15 cellular contexts compared by ENCODE assay signal in genomic region chr12:56591961-56592360, GRCh38. TPM values are rescaled to one million over a fixed set of nuclear protein-coding genes. Genes with fewer than 3 reads are reported as not detected.
DNase-seq lines count a peak whose midpoint lies in the region; ATAC-seq and TF ChIP-seq lines count a peak whose summit lies in the region.
"Had no signal": no experiment of that assay in that cellular context is flagged by ENCODE, and none has a peak within 500 bp of the region (broad histone marks: within the 10 kb centered on the region; RNA-seq: fewer than 3 reads in every experiment).

No MANE protein-coding gene starts in this region.

- H3K27ac Mint-ChIP-seq in activated naive CD4-positive, alpha-beta T cell treated with anti-CD3 and anti-CD28 coated beads, Interleukin-2, amount 10 ng/mL, durations not matched to agents 7 days and 5 days: peak overlapping the region; percentile 56
- H3K27ac Mint-ChIP-seq in activated B cell treated with CpG ODN at 0.5 μM for 24 hours: peak overlapping the region; percentile 20
- H3K27ac Mint-ChIP-seq: activated CD4-positive, alpha-beta T cell treated with anti-CD3 and anti-CD28 coated beads, Interleukin-2, amount 10 ng/mL, durations not matched to agents 24 days and 14 days; dendritic cell treated with granulocyte-macrophage colony-stimulating factor and Interleukin-4, amounts not matched to agents 40 ng/mL and 50 ng/mL, for 4 days had no signal

- in situ Hi-C loops in gastrocnemius medialis (cut with MboI; ENCODE audit: low sequenced_read_pairs in 4 of 4): no loop called here

- no peak for DNase-seq in activated naive CD4-positive, alpha-beta T cell treated with anti-CD3 and anti-CD28 coated beads, Interleukin-2, amount 10 ng/mL, durations not matched to agents 7 days and 5 days
- DNase-seq in activated naive CD4-positive, alpha-beta T cell treated with Interleukin-2 at 50 U/mL for 16 hours: no peak
- DNase-seq in activated B cell treated with CpG ODN at 0.5 μM for 24 hours (no peak), kidney glomerular epithelial cell (lab: John Stamatoyannopoulos, UW) (peak; percentile 27), thyroid gland (no peak), gastrocnemius medialis (no peak), cortex of kidney (lab: John Stamatoyannopoulos, UW) (no peak)
- no peak for DNase-seq in stimulated activated CD4-positive, alpha-beta T cell treated with anti-CD3 and anti-CD28 coated beads, Interleukin-2, amount 100 ng/mL, for 24 hours
- DNase-seq: activated CD4-positive, alpha-beta T cell treated with anti-CD3 and anti-CD28 coated beads, Interleukin-2, amount 10 ng/mL, durations not matched to agents 24 days and 14 days; naive thymus-derived CD8-positive, alpha-beta T cell; NCI-H2029 treated with DMSO at 0.1 percent for 48 hours; NCI-H82; stimulated activated CD8-positive, alpha-beta memory T cell treated with anti-CD3 and anti-CD28 coated beads, Interleukin-4, amount 100 ng/mL, for 48 hours had no signal

- POLR2A ChIA-PET in activated B cell treated with CpG ODN at 0.5 μM for 24 hours (lab: Charles Lee): no interaction called here

- H3K4me1 ChIP-seq in thyroid gland (peaks cover 12 to 35% of the 10 kb centered on the region in 2 donors), gastrocnemius medialis (no peaks in the 10 kb centered on the region)

- CTCF ChIA-PET in activated naive CD4-positive, alpha-beta T cell treated with anti-CD3 and anti-CD28 coated beads, Interleukin-2, amount 10 ng/mL, durations not matched to agents 7 days and 5 days (lab: Charles Lee): interaction anchor here (0.9 to 6.6 kb wide), 9 partner anchors 9 to 81 kb away, joined by 3 to 47 read pairs (median 15); no protein-coding TSS in a partner anchor
- CTCF ChIA-PET in activated B cell treated with CpG ODN at 0.5 μM for 24 hours (lab: Charles Lee): no interaction called here

- peaks cover 4% of the 10 kb centered on the region for H3K4me1 Mint-ChIP-seq in activated naive CD4-positive, alpha-beta T cell treated with anti-CD3 and anti-CD28 coated beads, Interleukin-2, amount 10 ng/mL, durations not matched to agents 7 days and 5 days
- H3K4me1 Mint-ChIP-seq in activated B cell treated with CpG ODN at 0.5 μM for 24 hours: peaks cover 2% of the 10 kb centered on the region

- H3K27ac ChIP-seq in thyroid gland (peak overlapping the region; percentile 43 to 81 (median 61)), gastrocnemius medialis (no peak overlapping the region)
- H3K27ac ChIP-seq: right atrium auricular region had no signal

- TF ChIP-seq CTCF in activated B cell treated with CpG ODN at 0.5 μM for 24 hours (IDR thresholded peaks at IDR 0.05) (no peak), thyroid gland (IDR thresholded peaks at IDR 0.05) (no peak), gastrocnemius medialis (IDR thresholded peaks at IDR 0.05 in 4 of 5, conservative IDR thresholded peaks at IDR 0.05 in 1 of 5) (no peak)

- H3K27me3 ChIP-seq in thyroid gland: no peaks in the 10 kb centered on the region
- H3K27me3 ChIP-seq in gastrocnemius medialis: no peaks in the 10 kb centered on the region
- H3K27me3 ChIP-seq: right atrium auricular region had no signal

- ATAC-seq in activated B cell treated with CpG ODN at 0.5 μM for 24 hours (ENCODE audit: low read depth) (no peak), gastrocnemius medialis (no peak)
- ATAC-seq: naive thymus-derived CD8-positive, alpha-beta T cell had no signal

- peak in 1 of 2 donors; percentile 9 for TF ChIP-seq POLR2A in thyroid gland (IDR thresholded peaks at IDR 0.05)
- no peak for TF ChIP-seq POLR2A in gastrocnemius medialis (IDR thresholded peaks at IDR 0.05)

- H3K9me3 ChIP-seq in thyroid gland (no peaks in the 10 kb centered on the region), gastrocnemius medialis (no peaks in the 10 kb centered on the region)
- H3K9me3 ChIP-seq: right atrium auricular region had no signal

- H3K36me3 ChIP-seq in thyroid gland (peaks cover 27 to 34% of the 10 kb centered on the region in 2 donors), gastrocnemius medialis (peaks cover 0 to 23% of the 10 kb centered on the region in 2 donors)

- H3K4me3 Mint-ChIP-seq in activated naive CD4-positive, alpha-beta T cell treated with anti-CD3 and anti-CD28 coated beads, Interleukin-2, amount 10 ng/mL, durations not matched to agents 7 days and 5 days: no peak overlapping the region
- no peak overlapping the region for H3K4me3 Mint-ChIP-seq in activated B cell treated with CpG ODN at 0.5 μM for 24 hours
- H3K4me3 Mint-ChIP-seq: activated CD4-positive, alpha-beta T cell treated with anti-CD3 and anti-CD28 coated beads, Interleukin-2, amount 10 ng/mL, durations not matched to agents 24 days and 14 days; dendritic cell treated with granulocyte-macrophage colony-stimulating factor and Interleukin-4, amounts not matched to agents 40 ng/mL and 50 ng/mL, for 4 days; naive thymus-derived CD8-positive, alpha-beta T cell had no signal

- H3K4me3 ChIP-seq in thyroid gland (replicated peaks in 1 of 3) (no peak overlapping the region), gastrocnemius medialis (no peak overlapping the region)
- H3K4me3 ChIP-seq: right atrium auricular region had no signal

- H3K9me3 Mint-ChIP-seq in activated naive CD4-positive, alpha-beta T cell treated with anti-CD3 and anti-CD28 coated beads, Interleukin-2, amount 10 ng/mL, durations not matched to agents 7 days and 5 days: no peaks in the 10 kb centered on the region
- H3K9me3 Mint-ChIP-seq in activated B cell treated with CpG ODN at 0.5 μM for 24 hours: no peaks in the 10 kb centered on the region
- H3K9me3 Mint-ChIP-seq: activated CD4-positive, alpha-beta T cell treated with anti-CD3 and anti-CD28 coated beads, Interleukin-2, amount 10 ng/mL, durations not matched to agents 24 days and 14 days; dendritic cell treated with granulocyte-macrophage colony-stimulating factor and Interleukin-4, amounts not matched to agents 40 ng/mL and 50 ng/mL, for 4 days; naive thymus-derived CD8-positive, alpha-beta T cell had no signal

- peaks cover 6% of the 10 kb centered on the region for H3K27me3 Mint-ChIP-seq in activated naive CD4-positive, alpha-beta T cell treated with anti-CD3 and anti-CD28 coated beads, Interleukin-2, amount 10 ng/mL, durations not matched to agents 7 days and 5 days
- H3K27me3 Mint-ChIP-seq in activated B cell treated with CpG ODN at 0.5 μM for 24 hours: no peaks in the 10 kb centered on the region
- H3K27me3 Mint-ChIP-seq: activated CD4-positive, alpha-beta T cell treated with anti-CD3 and anti-CD28 coated beads, Interleukin-2, amount 10 ng/mL, durations not matched to agents 24 days and 14 days; dendritic cell treated with granulocyte-macrophage colony-stimulating factor and Interleukin-4, amounts not matched to agents 40 ng/mL and 50 ng/mL, for 4 days; naive thymus-derived CD8-positive, alpha-beta T cell had no signal

- peaks cover 4% of the 10 kb centered on the region for H3K36me3 Mint-ChIP-seq in activated naive CD4-positive, alpha-beta T cell treated with anti-CD3 and anti-CD28 coated beads, Interleukin-2, amount 10 ng/mL, durations not matched to agents 7 days and 5 days
- H3K36me3 Mint-ChIP-seq in activated B cell treated with CpG ODN at 0.5 μM for 24 hours (ENCODE audit: low read depth): peaks cover 12% of the 10 kb centered on the region

- intact Hi-C loops in activated B cell treated with CpG ODN at 0.5 μM for 24 hours (cut with micrococcal nuclease): loop anchor here (5.0 to 10.0 kb wide), 2 partner anchors 35 to 467 kb away; partner anchors contain the start of gene ESYT1
- intact Hi-C loops in thyroid gland (cut with DNase I): no loop called here
- intact Hi-C loops in gastrocnemius medialis (cut with DNase I; ENCODE audit: low total_unique reads): loop anchor here (5.0 kb wide), 1 partner anchor 80 kb away; no protein-coding TSS in a partner anchor

RNA-seq across cellular contexts. Expression of gene BAZ2A, which starts 38.2 kb away (rescaled TPM):
- total RNA-seq in activated B cell treated with CpG ODN at 0.5 μM for 24 hours (153 and 192 TPM in 2 replicates), thyroid gland (100 to 1,000 TPM in 1 of 4 donors, 10 to 100 TPM in 3; 61.7 to 122 (median 77.6) TPM), gastrocnemius medialis (10 to 100 TPM; 40.5 to 65.8 (median 55.4) TPM)

RNA-seq across cellular contexts. Expression of gene ATP5F1B, which starts 53.8 kb away (rescaled TPM):
- total RNA-seq in activated B cell treated with CpG ODN at 0.5 μM for 24 hours: 499 and 503 TPM in 2 replicates
- 100 to 1,000 TPM; 310 to 557 (median 431) TPM for total RNA-seq in thyroid gland
- 1,000 to 10,000 TPM in 2 of 4 donors, 100 to 1,000 TPM in 2; 779 to 1,310 (median 926) TPM for total RNA-seq in gastrocnemius medialis

Comparison
In these comparisons a context has a peak if more than half of its experiments do, and no peak if none do; other contexts are left out.
1. H3K27ac ChIP-seq: peak in thyroid gland (3 of 3); none in gastrocnemius medialis (0 of 4).